ENCODE assay signal across 11 cellular contexts in the genomic region with DNA sequence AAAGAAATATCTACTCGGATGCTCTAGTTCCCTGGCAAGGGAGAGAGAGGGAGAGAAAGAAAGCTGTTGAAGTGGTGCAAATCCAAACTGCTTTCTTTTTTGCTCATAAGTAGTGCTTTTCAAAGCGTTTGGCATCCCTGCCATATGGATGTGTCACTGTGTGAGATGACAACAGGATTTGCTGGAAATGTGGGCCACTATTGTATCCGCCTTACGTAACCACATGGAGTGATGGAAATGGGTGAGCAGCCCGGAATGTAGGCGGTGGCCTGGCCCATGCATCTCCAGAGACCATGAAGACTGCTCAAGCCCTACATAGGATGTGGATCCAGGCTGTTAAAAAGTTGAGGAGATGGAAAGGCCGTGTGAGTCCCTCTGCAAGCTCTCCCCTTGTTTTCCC. TPM values are rescaled to one million over a fixed set of nuclear protein-coding genes. Genes with fewer than 3 reads are reported as not detected.
DNase-seq lines count a peak whose midpoint lies in the region; ATAC-seq and TF ChIP-seq lines count a peak whose summit lies in the region.
"Had no signal": no experiment of that assay in that cellular context is flagged by ENCODE, and none has a peak within 500 bp of the region (broad histone marks: within the 10 kb centered on the region; RNA-seq: fewer than 3 reads in every experiment).

No MANE protein-coding gene starts in this region.

- H3K27ac ChIP-seq in Karpas-422 (ENCODE audit: low read length): no peak overlapping the region

- no peaks in the 10 kb centered on the region for H3K9me2 ChIP-seq in Karpas-422 (replicated peaks; ENCODE audit: insufficient read depth, low read length)

- H3K9ac ChIP-seq in Karpas-422 (ENCODE audit: low read length): no peak overlapping the region

- H3K27me3 Mint-ChIP-seq in mesothelial cell of epicardium (ENCODE audit: low read depth): no peaks in the 10 kb centered on the region
- H3K27me3 Mint-ChIP-seq: activated naive CD4-positive, alpha-beta T cell treated with anti-CD3 and anti-CD28 coated beads, Interleukin-2, amount 10 ng/mL, durations not matched to agents 7 days and 5 days had no signal

- peak; percentile 68 for ATAC-seq in Right ventricle myocardium inferior
- ATAC-seq in stimulated activated naive CD8-positive, alpha-beta T cell treated with anti-CD3 and anti-CD28 coated beads, Interleukin-15, Interleukin-2, amounts not matched to agents 100 U/mL and 50 U/mL, for 24 hours: no peak
- ATAC-seq: natural killer cell had no signal

- no peaks in the 10 kb centered on the region for H3K9me3 ChIP-seq in Karpas-422 (ENCODE audit: low read length)

- H3K4me3 ChIP-seq in fibroblast of the aortic adventitia (ENCODE audit: low read depth, low read length) (peak overlapping the region; percentile 26), Karpas-422 (ENCODE audit: low read length) (no peak overlapping the region)

- H3K4me1 ChIP-seq in Karpas-422 (ENCODE audit: low read length): no peaks in the 10 kb centered on the region

- H3K79me2 ChIP-seq in Karpas-422 (ENCODE audit: low read length): no peaks in the 10 kb centered on the region

- intact Hi-C loops in Right ventricle myocardium inferior (cut with DNase I) (no loop called here), cardiac septum (cut with DNase I) (no loop called here)

- no peak overlapping the region for H3K4me3 Mint-ChIP-seq in mesothelial cell of epicardium
- H3K4me3 Mint-ChIP-seq: activated naive CD4-positive, alpha-beta T cell treated with anti-CD3 and anti-CD28 coated beads, Interleukin-2, amount 10 ng/mL, durations not matched to agents 7 days and 5 days; natural killer cell had no signal

- H4K20me1 ChIP-seq in Karpas-422 (ENCODE audit: insufficient read depth, low read depth, low read length): no peaks in the 10 kb centered on the region

- TF ChIP-seq CTCF in fibroblast of the aortic adventitia (IDR thresholded peaks at IDR 0.05; ENCODE audit: insufficient read depth, low read length) (no peak), mesothelial cell of epicardium (IDR thresholded peaks at IDR 0.05; ENCODE audit: unreplicated experiment) (no peak)

- no peaks in the 10 kb centered on the region for H3K9me3 Mint-ChIP-seq in mesothelial cell of epicardium
- H3K9me3 Mint-ChIP-seq: activated naive CD4-positive, alpha-beta T cell treated with anti-CD3 and anti-CD28 coated beads, Interleukin-2, amount 10 ng/mL, durations not matched to agents 7 days and 5 days; natural killer cell had no signal

- DNase-seq in Right ventricle myocardium inferior (ENCODE audit: missing footprints) (no peak), cardiac septum (ENCODE audit: low spot score) (no peak), fibroblast of the aortic adventitia (ENCODE audit: low read depth) (peak; percentile 89), mesothelial cell of epicardium (ENCODE audit: low spot score in 2 of 2, unreplicated experiment in 2 of 2) (no peak), Karpas-422 (no peak), GF-D8 (lab: John Stamatoyannopoulos, UW) (no peak), 8988T (no peak)
- no peak for DNase-seq in stimulated activated naive CD8-positive, alpha-beta T cell treated with anti-CD3 and anti-CD28 coated beads, Interleukin-15, Interleukin-2, amounts not matched to agents 100 U/mL and 50 U/mL, for 24 hours
- DNase-seq: activated naive CD4-positive, alpha-beta T cell treated with anti-CD3 and anti-CD28 coated beads, Interleukin-2, amount 10 ng/mL, durations not matched to agents 7 days and 5 days; natural killer cell; NCI-H1417 had no signal

- no peaks in the 10 kb centered on the region for H3K36me3 Mint-ChIP-seq in mesothelial cell of epicardium
- H3K36me3 Mint-ChIP-seq: activated naive CD4-positive, alpha-beta T cell treated with anti-CD3 and anti-CD28 coated beads, Interleukin-2, amount 10 ng/mL, durations not matched to agents 7 days and 5 days; natural killer cell had no signal

- H3K4me1 Mint-ChIP-seq in mesothelial cell of epicardium: peaks cover 28% of the 10 kb centered on the region

- no peak overlapping the region for H3K4me2 ChIP-seq in Karpas-422 (ENCODE audit: low read depth, low read length, poor library complexity, severe bottlenecking)

- no peaks in the 10 kb centered on the region for H3K27me3 ChIP-seq in Karpas-422 (ENCODE audit: low read length)

- H2AFZ ChIP-seq in Karpas-422 (ENCODE audit: low read length): no peak overlapping the region

- H3K27ac Mint-ChIP-seq in mesothelial cell of epicardium: peak overlapping the region; percentile 67
- H3K27ac Mint-ChIP-seq: activated naive CD4-positive, alpha-beta T cell treated with anti-CD3 and anti-CD28 coated beads, Interleukin-2, amount 10 ng/mL, durations not matched to agents 7 days and 5 days; natural killer cell had no signal

- no peaks in the 10 kb centered on the region for H3K36me3 ChIP-seq in Karpas-422 (ENCODE audit: insufficient read depth, low read length)

RNA-seq across cellular contexts. Expression of a gene that starts 30.8 kb away (rescaled TPM):
- total RNA-seq in Right ventricle myocardium inferior (110 TPM), cardiac septum (67.0 TPM), fibroblast of the aortic adventitia (ENCODE audit: low replicate concordance) (61.7 and 105 TPM in 2 replicates), mesothelial cell of epicardium (56.5 to 58.0 TPM (median 57.9 TPM) in 3 replicates)
- 2.3 and 4.0 TPM in 2 replicates for total RNA-seq in Karpas-422 (2014; rRNA removed; shearing (Covaris generic); ENCODE audit: low replicate concordance)

Comparison
In these comparisons a context has a peak if more than half of its experiments do, and no peak if none do; other contexts are left out.
1. RNA of a gene that starts 30.8 kb away (total RNA-seq): 110 TPM in Right ventricle myocardium inferior (single experiment), 67.0 TPM in cardiac septum (single experiment), 61.7 to 105 TPM in fibroblast of the aortic adventitia and 56.5 to 58.0 TPM in mesothelial cell of epicardium; 2.3 to 4.0 TPM in Karpas-422; every median in the first group is over 10 times any median in the second.